Comparison of ENCODE assay signal across 12 cellular contexts in the genomic region with DNA sequence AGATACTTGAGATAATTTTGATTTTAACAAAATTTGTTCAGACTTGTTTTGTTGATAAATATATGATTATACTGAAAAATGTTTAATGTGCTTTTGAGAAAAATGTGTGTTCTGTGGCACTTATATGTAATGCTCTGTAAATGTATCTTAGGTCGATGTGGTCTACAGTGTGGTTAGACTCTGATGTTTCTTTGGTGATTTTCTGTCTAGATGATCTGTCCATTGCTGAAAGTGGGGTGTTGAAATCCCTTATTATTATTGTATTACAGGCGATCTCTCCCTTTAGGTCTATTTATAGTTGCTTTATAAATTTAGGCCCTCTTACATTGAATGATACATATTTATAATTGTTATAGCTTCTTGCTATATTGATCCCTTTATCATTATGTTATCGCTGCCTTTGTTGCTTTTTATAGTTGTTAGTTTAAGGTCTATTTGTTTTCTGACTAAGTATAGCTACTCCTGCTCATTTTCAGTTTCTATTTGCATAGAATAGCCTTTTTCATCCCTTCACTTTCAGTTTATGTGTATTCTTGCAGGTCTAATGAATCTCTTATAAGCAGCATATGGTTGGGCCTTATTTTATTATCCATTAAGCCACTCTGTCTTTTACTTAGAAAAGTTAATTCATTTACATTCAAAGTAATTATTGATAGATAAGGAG.
A peak's percentile ranks its signal among the peaks of the same experiment; 100 is the strongest.
DNase-seq lines count a peak whose midpoint lies in the region; ATAC-seq and TF ChIP-seq lines count a peak whose summit lies in the region.
"Had no signal": no experiment of that assay in that cellular context is flagged by ENCODE, and none has a peak within 500 bp of the region (broad histone marks: within the 10 kb centered on the region; RNA-seq: fewer than 3 reads in every experiment).

No MANE protein-coding gene starts in this region.

- H3K4me2 ChIP-seq in PC-9 = no peak overlapping the region; the same call in 1 of the 2 replicates

- H3K4me3 Mint-ChIP-seq in CD8-positive, alpha-beta T cell = no peak overlapping the region
- no peak overlapping the region for H3K4me3 Mint-ChIP-seq in chondrocyte (ENCODE audit: unreplicated experiment)

- no peaks in the 10 kb centered on the region for H3K79me2 ChIP-seq in PC-9 (ENCODE audit: low read depth)

- BruUV-seq in PC-9 (replicated peaks; lab: Mats Ljungman, UMichigan) = no TSS peak

- peak overlapping the region; percentile 3; the same call in 1 of the 2 replicates for H2AFZ ChIP-seq in PC-9

- DNase-seq in PC-9 (no peak), chondrocyte (ENCODE audit: low spot score) (no peak), H7 (no peak), SW480 (ENCODE audit: low spot score) (no peak)
- no peak for DNase-seq in CD8-positive, alpha-beta T cell
- DNase-seq: NCI-H2107 had no signal

- no peaks in the 10 kb centered on the region; the same call in 1 of the 2 replicates for H3K9me3 ChIP-seq in PC-9 (ENCODE audit: insufficient read depth, low read depth)
- no peaks in the 10 kb centered on the region for H3K9me3 ChIP-seq in CD8-positive, alpha-beta T cell (ENCODE audit: low read length)

- no peaks in the 10 kb centered on the region for H3K27me3 Mint-ChIP-seq in CD8-positive, alpha-beta T cell (ENCODE audit: low read depth)
- no peaks in the 10 kb centered on the region for H3K27me3 Mint-ChIP-seq in chondrocyte (ENCODE audit: low read depth)

- ATAC-seq in GM18873 (IDR thresholded peaks at IDR 0.05; ENCODE audit: low FRiP score, unreplicated experiment) (peak; percentile 97), GM21529 (IDR thresholded peaks at IDR 0.05; ENCODE audit: unreplicated experiment) (peak; percentile 98), HG03064 (IDR thresholded peaks at IDR 0.05; ENCODE audit: low read depth, unreplicated experiment) (peak; percentile 98)
- ATAC-seq in CD8-positive, alpha-beta T cell = no peak
- ATAC-seq: K562 had no signal

- POLR2A ChIA-PET in PC-9 (lab: Charles Lee; ENCODE audit: unreplicated experiment) = interaction anchor here (0.7 kb wide), 1 partner anchor 72 kb away, joined by 5 read pairs; no protein-coding TSS in a partner anchor
- POLR2A ChIA-PET in CD8-positive, alpha-beta T cell (lab: Charles Lee) = no interaction called here

- H3K27me3 ChIP-seq in PC-9 (ENCODE audit: insufficient read depth, low read depth) (no peaks in the 10 kb centered on the region), H7 (ENCODE audit: control insufficient read depth, insufficient read depth, low read length) (no peaks in the 10 kb centered on the region)
- H3K27me3 ChIP-seq in CD8-positive, alpha-beta T cell (ENCODE audit: insufficient read depth, low read length) = no peaks in the 10 kb centered on the region
- H3K27me3 ChIP-seq: esophagus muscularis mucosa, tibial nerve had no signal

- H3K27ac Mint-ChIP-seq in CD8-positive, alpha-beta T cell = no peak overlapping the region
- H3K27ac Mint-ChIP-seq in chondrocyte (ENCODE audit: unreplicated experiment) = no peak overlapping the region

- no peaks in the 10 kb centered on the region for H4K20me1 ChIP-seq in PC-9 (ENCODE audit: insufficient read depth)

- H3K36me3 Mint-ChIP-seq in CD8-positive, alpha-beta T cell = no peaks in the 10 kb centered on the region
- no peaks in the 10 kb centered on the region for H3K36me3 Mint-ChIP-seq in chondrocyte (ENCODE audit: low read depth)

- H3K9me2 ChIP-seq in PC-9 (ENCODE audit: insufficient read depth) = no peaks in the 10 kb centered on the region; the same call in 1 of the 2 replicates

- H3F3A ChIP-seq in PC-9 (ENCODE audit: insufficient read depth, low read depth) = no peaks in the 10 kb centered on the region

- H3K36me3 ChIP-seq in PC-9 (ENCODE audit: low read depth) = no peaks in the 10 kb centered on the region
- H3K36me3 ChIP-seq in CD8-positive, alpha-beta T cell (ENCODE audit: insufficient read depth, low read length) = no peaks in the 10 kb centered on the region
- no peaks in the 10 kb centered on the region for H3K36me3 ChIP-seq in H7 (replicated peaks; ENCODE audit: control insufficient read depth, insufficient read depth, low read length)
- H3K36me3 ChIP-seq: esophagus muscularis mucosa, tibial nerve had no signal

- CTCF ChIA-PET in PC-9 (lab: Charles Lee) = interaction anchor here (0.6 kb wide), 1 partner anchor 589 kb away, joined by 3 read pairs; no protein-coding TSS in a partner anchor
- CTCF ChIA-PET in CD8-positive, alpha-beta T cell (lab: Charles Lee) = no interaction called here

- H3K4me1 ChIP-seq in PC-9 (replicated peaks; ENCODE audit: insufficient read depth) = no peaks in the 10 kb centered on the region
- no peaks in the 10 kb centered on the region for H3K4me1 ChIP-seq in CD8-positive, alpha-beta T cell (ENCODE audit: insufficient read depth, low read length)
- H3K4me1 ChIP-seq: esophagus muscularis mucosa, tibial nerve had no signal

- H3K4me3 ChIP-seq in PC-9 (no peak overlapping the region), H7 (ENCODE audit: insufficient read depth, low read depth, low read length) (no peak overlapping the region)
- no peak overlapping the region for H3K4me3 ChIP-seq in CD8-positive, alpha-beta T cell (ENCODE audit: low read depth, low read length)
- H3K4me3 ChIP-seq: esophagus muscularis mucosa, K562, tibial nerve had no signal

- intact Hi-C loops in PC-9 (cut with micrococcal nuclease; ENCODE audit: unreplicated experiment) = no loop called here
- intact Hi-C loops in CD8-positive, alpha-beta T cell (cut with DNase I, micrococcal nuclease) = no loop called here

- TF ChIP-seq CTCF in PC-9 (conservative IDR thresholded peaks at IDR 0.05) (no peak), chondrocyte (IDR thresholded peaks at IDR 0.05) (no peak)
- TF ChIP-seq CTCF in CD8-positive, alpha-beta T cell (IDR thresholded peaks at IDR 0.05) = no peak

- peaks cover 16% of the 10 kb centered on the region for H3K9me3 Mint-ChIP-seq in CD8-positive, alpha-beta T cell
- H3K9me3 Mint-ChIP-seq in chondrocyte (ENCODE audit: low read depth) = peaks cover 8% of the 10 kb centered on the region

- H3K27ac ChIP-seq in PC-9 = no peak overlapping the region
- no peak overlapping the region for H3K27ac ChIP-seq in CD8-positive, alpha-beta T cell (ENCODE audit: low read depth, low read length)
- H3K27ac ChIP-seq: esophagus muscularis mucosa, tibial nerve had no signal

- no peaks in the 10 kb centered on the region for H3K4me1 Mint-ChIP-seq in CD8-positive, alpha-beta T cell (ENCODE audit: low read depth)
- no peaks in the 10 kb centered on the region for H3K4me1 Mint-ChIP-seq in chondrocyte (ENCODE audit: low read depth)
